12 cellular contexts compared by ENCODE assay signal in genomic region chr1:182426442-182427430, GRCh38. TPM values are rescaled to one million over a fixed set of nuclear protein-coding genes. Genes with fewer than 3 reads are reported as not detected.
A peak's percentile ranks its signal among the peaks of the same experiment; 100 is the strongest.
DNase-seq lines count a peak whose midpoint lies in the region; ATAC-seq and TF ChIP-seq lines count a peak whose summit lies in the region.
"Had no signal": no experiment of that assay in that cellular context is flagged by ENCODE, and none has a peak within 500 bp of the region (broad histone marks: within the 10 kb centered on the region; RNA-seq: fewer than 3 reads in every experiment).

No MANE protein-coding gene starts in this region.

- H3K9me3 Mint-ChIP-seq in natural killer cell: no peaks in the 10 kb centered on the region
- H3K9me3 Mint-ChIP-seq: naive thymus-derived CD8-positive, alpha-beta T cell had no signal

- no peak overlapping the region for H3K4me3 Mint-ChIP-seq in natural killer cell
- H3K4me3 Mint-ChIP-seq: naive thymus-derived CD8-positive, alpha-beta T cell had no signal

- no peak overlapping the region for H3K27ac Mint-ChIP-seq in natural killer cell

- peaks cover 11 to 15% of the 10 kb centered on the region in 2 donors for H3K4me1 Mint-ChIP-seq in natural killer cell

- ATAC-seq in GM18907 (IDR thresholded peaks at IDR 0.05; ENCODE audit: unreplicated experiment) (peak; percentile 66), GM21526 (IDR thresholded peaks at IDR 0.05; ENCODE audit: low FRiP score, unreplicated experiment) (peak; percentile 55), HG03095 (IDR thresholded peaks at IDR 0.05; ENCODE audit: unreplicated experiment) (peak; percentile 71), natural killer cell (peak in 2 of 3 donors; percentile 12 to 40), left lobe of liver (no peak)
- ATAC-seq: naive thymus-derived CD8-positive, alpha-beta T cell had no signal

- H3K27me3 Mint-ChIP-seq in natural killer cell (ENCODE audit: low read depth in 2 of 2): peaks cover 0 to 12% of the 10 kb centered on the region in 2 donors

- DNase-seq in natural killer cell (no peak), left lobe of liver (ENCODE audit: low spot score) (no peak), iPS-NIHi11 (ENCODE audit: low spot score) (no peak)
- DNase-seq in activated CD4-positive, CD25-positive, alpha-beta regulatory T cell (lab: John Stamatoyannopoulos, UW): no peak
- DNase-seq: aorta; Calu3; naive thymus-derived CD8-positive, alpha-beta T cell; stimulated activated CD4-positive, alpha-beta T cell treated with anti-CD3 and anti-CD28 coated beads, Interleukin-15, amount 100 ng/mL, for 24 hours had no signal

- intact Hi-C loops in natural killer cell (cut with micrococcal nuclease): no loop called here

- no peak for TF ChIP-seq CTCF in natural killer cell (IDR thresholded peaks at IDR 0.05)

- no peaks in the 10 kb centered on the region for H3K36me3 Mint-ChIP-seq in natural killer cell
- H3K36me3 Mint-ChIP-seq: naive thymus-derived CD8-positive, alpha-beta T cell had no signal

RNA-seq across cellular contexts. Expression of gene RGSL1, which starts 23.2 kb away (rescaled TPM):
- total RNA-seq in natural killer cell: not detected
- not detected for total RNA-seq in left lobe of liver
- total RNA-seq: aorta; Calu3; naive thymus-derived CD8-positive, alpha-beta T cell had no signal

RNA-seq across cellular contexts. Expression of gene TEDDM1, which starts 26.3 kb away (rescaled TPM):
- total RNA-seq in natural killer cell: not detected
- not detected for total RNA-seq in left lobe of liver
- total RNA-seq: aorta; Calu3; naive thymus-derived CD8-positive, alpha-beta T cell; subcutaneous adipose tissue had no signal

RNA-seq across cellular contexts. Expression of gene GLUL, which starts 35.1 kb away (rescaled TPM):
- total RNA-seq in natural killer cell: 100 to 1,000 TPM; 128 to 420 (median 134) TPM
- 221 TPM for total RNA-seq in left lobe of liver
